In genomic region chr7:155412416-155413253, GRCh38 we compare ENCODE assay signal across 8 cellular contexts.
A peak's percentile ranks its signal among the peaks of the same experiment; 100 is the strongest.
DNase-seq lines count a peak whose midpoint lies in the region; ATAC-seq lines count a peak whose summit lies in the region.

No MANE protein-coding gene starts in this region.

- H3K9me3 ChIP-seq in adipocyte (ENCODE audit: control insufficient read depth, low read length), result no peaks in the 10 kb centered on the region

- peak; percentile 17 for DNase-seq in DMS79 (lab: John Stamatoyannopoulos, UW)
- DNase-seq in RKO (ENCODE audit: low spot score), result peak; percentile 40
- peak; percentile 20 for DNase-seq in adipocyte (ENCODE audit: low read depth)
- peak; percentile 4 for DNase-seq in kidney glomerular epithelial cell (lab: John Stamatoyannopoulos, UW)
- peak; percentile 3 for DNase-seq in stimulated activated CD8-positive, alpha-beta memory T cell treated with anti-CD3 and anti-CD28 coated beads, Interleukin-15, amount 100 ng/mL, for 1 hour (ENCODE audit: low read depth)
- DNase-seq in middle frontal gyrus (ENCODE audit: extremely low spot score, low spot score), result no peak

- H3K36me3 ChIP-seq in adipocyte (ENCODE audit: control insufficient read depth, insufficient read depth, low read length, severe bottlenecking), result no peaks in the 10 kb centered on the region

- H3K4me1 ChIP-seq in adipocyte (ENCODE audit: control insufficient read depth, insufficient read depth, low read length), result no peaks in the 10 kb centered on the region

- peaks cover 46% of the 10 kb centered on the region for H3K27me3 ChIP-seq in adipocyte (replicated peaks; ENCODE audit: control insufficient read depth, insufficient read depth, low read length)

- H3K4me3 ChIP-seq in adipocyte (ENCODE audit: low read length), result no peak overlapping the region

- H3K9ac ChIP-seq in adipocyte (ENCODE audit: low read length), result no peak overlapping the region

- ATAC-seq in GM19372 (IDR thresholded peaks at IDR 0.05; ENCODE audit: low read depth, unreplicated experiment) (peak; percentile 83), HG03442 (IDR thresholded peaks at IDR 0.05; ENCODE audit: unreplicated experiment) (peak; percentile 80)
